In genomic region chrX:71098302-71098701, GRCh38 we compare ENCODE assay signal across 8 cellular contexts. TPM values are rescaled to one million over a fixed set of nuclear protein-coding genes. Genes with fewer than 3 reads are reported as not detected.
A peak's percentile ranks its signal among the peaks of the same experiment; 100 is the strongest.
DNase-seq lines count a peak whose midpoint lies in the region; ATAC-seq and TF ChIP-seq lines count a peak whose summit lies in the region.

No MANE protein-coding gene starts in this region.

- H3K27me3 Mint-ChIP-seq in chondrocyte (ENCODE audit: low read depth) = no peaks in the 10 kb centered on the region

- peaks cover 3% of the 10 kb centered on the region for H3K9me3 Mint-ChIP-seq in chondrocyte (ENCODE audit: low read depth)

- DNase-seq in NCI-H1417 (lab: John Stamatoyannopoulos, UW) (peak in 2 of 3 experiments; percentile 14 to 36), NCI-H1417 treated with DMSO at 0.1 percent for 48 hours (lab: John Stamatoyannopoulos, UW) (no peak), chondrocyte (ENCODE audit: low spot score) (no peak), lung microvascular endothelial cell (ENCODE audit: low read depth in 2 of 2) (peak; percentile 66 to 73)
- DNase-seq in stimulated activated CD8-positive, alpha-beta memory T cell treated with anti-CD3 and anti-CD28 coated beads, Interleukin-7, amount 100 ng/mL, for 1 hour (ENCODE audit: low read depth in 2 of 2) = peak; percentile 38 to 56

- H3K27ac Mint-ChIP-seq in chondrocyte (ENCODE audit: unreplicated experiment) = no peak overlapping the region

- no peak overlapping the region for H3K4me3 Mint-ChIP-seq in chondrocyte (ENCODE audit: unreplicated experiment)

- H3K4me1 Mint-ChIP-seq in chondrocyte (ENCODE audit: low read depth) = peaks cover 8% of the 10 kb centered on the region

- TF ChIP-seq CTCF in LNCAP (IDR thresholded peaks at IDR 0.05) (0 out of 2 replicates have a peak, but pooled peaks have one; percentile 10), chondrocyte (IDR thresholded peaks at IDR 0.05) (peak; percentile 73)

- ATAC-seq in activated CD4-positive, CD25-positive, alpha-beta regulatory T cell treated with anti-CD3 and anti-CD28 coated beads, Interleukin-2, amount 50 U/mL, for 24 hours = peak; percentile 53 to 54
- no peak for ATAC-seq in GM19035 (IDR thresholded peaks at IDR 0.05; ENCODE audit: unreplicated experiment)

- H3K36me3 Mint-ChIP-seq in chondrocyte (ENCODE audit: low read depth) = no peaks in the 10 kb centered on the region

RNA-seq across cellular contexts. Expression of gene FOXO4, which starts 2.7 kb away (rescaled TPM):
- total RNA-seq in chondrocyte (7.9 to 9.3 TPM (median 8.2 TPM) in 3 replicates), lung microvascular endothelial cell (5.2 and 11.7 TPM in 2 replicates)

RNA-seq across cellular contexts. Expression of gene CXorf65, which starts 8.2 kb away (rescaled TPM):
- total RNA-seq in chondrocyte (not detected in 3 replicates), lung microvascular endothelial cell (not detected in 2 replicates)

RNA-seq across cellular contexts. Expression of gene IL2RG, which starts 13.1 kb away (rescaled TPM):
- not detected in 3 replicates for total RNA-seq in chondrocyte
- total RNA-seq in lung microvascular endothelial cell = not detected in 2 replicates

RNA-seq across cellular contexts. Expression of gene MED12, which starts 20.1 kb away (rescaled TPM):
- total RNA-seq in chondrocyte = 32.8 to 39.8 TPM (median 33.4 TPM) in 3 replicates
- 23.8 and 30.0 TPM in 2 replicates for total RNA-seq in lung microvascular endothelial cell

RNA-seq across cellular contexts. Expression of gene SNX12, which starts 30.2 kb away (rescaled TPM):
- 52.9 to 66.6 TPM (median 60.9 TPM) in 3 replicates for total RNA-seq in chondrocyte
- 62.3 and 76.6 TPM in 2 replicates for total RNA-seq in lung microvascular endothelial cell

Comparison
In these comparisons a context has a peak if more than half of its experiments do, and no peak if none do; other contexts are left out.
1. DNase-seq: peak in NCI-H1417 (2 of 3), lung microvascular endothelial cell (2 of 2) and stimulated activated CD8-positive, alpha-beta memory T cell treated with anti-CD3 and anti-CD28 coated beads, Interleukin-7, amount 100 ng/mL, for 1 hour (2 of 2); none in NCI-H1417 treated with DMSO at 0.1 percent for 48 hours (single experiment) and chondrocyte (single experiment).